In genomic region chr2:54983345-54984235, GRCh38 we compare ENCODE assay signal across 12 cellular contexts.
DNase-seq lines count a peak whose midpoint lies in the region; ATAC-seq and TF ChIP-seq lines count a peak whose summit lies in the region.
"Had no signal": no experiment of that assay in that cellular context is flagged by ENCODE, and none has a peak within 500 bp of the region (broad histone marks: within the 10 kb centered on the region; RNA-seq: fewer than 3 reads in every experiment).

No MANE protein-coding gene starts in this region.

- H3K4me3 ChIP-seq in adipocyte (ENCODE audit: low read length) (no peak overlapping the region), foreskin fibroblast (ENCODE audit: low read depth in 1 of 2, low read length in 2 of 2) (no peak overlapping the region), skeletal muscle tissue (ENCODE audit: low read length in 3 of 3) (peak overlapping the region in 2 of 3 donors; percentile 11 to 52)
- H3K4me3 ChIP-seq: SJCRH30, uterus had no signal

- H3K9ac ChIP-seq in adipocyte (ENCODE audit: low read length) (peak overlapping the region; percentile 5), skeletal muscle tissue (ENCODE audit: low read depth in 1 of 3, low read length in 3 of 3) (peak overlapping the region in 2 of 3 donors; percentile 50 to 57)

- no peaks in the 10 kb centered on the region for H3K27me3 Mint-ChIP-seq in activated naive CD8-positive, alpha-beta T cell
- H3K27me3 Mint-ChIP-seq in activated naive CD8-positive, alpha-beta T cell treated with anti-CD3 and anti-CD28 coated beads, Interleukin-2, amount 50 U/mL, for 24 hours, result no peaks in the 10 kb centered on the region
- H3K27me3 Mint-ChIP-seq: activated CD4-positive, alpha-beta T cell treated with anti-CD3 and anti-CD28 coated beads, Interleukin-2, amount 10 ng/mL, durations not matched to agents 7 days and 5 days had no signal

- intact Hi-C loops in left colon (cut with DNase I, micrococcal nuclease), result no loop called here

- H3K4me1 Mint-ChIP-seq in activated naive CD8-positive, alpha-beta T cell (ENCODE audit: low read depth), result peaks cover 47% of the 10 kb centered on the region
- H3K4me1 Mint-ChIP-seq in activated naive CD8-positive, alpha-beta T cell treated with anti-CD3 and anti-CD28 coated beads, Interleukin-2, amount 50 U/mL, for 24 hours, result peaks cover 30% of the 10 kb centered on the region

- H3K36me3 Mint-ChIP-seq in activated naive CD8-positive, alpha-beta T cell, result peaks cover 17% of the 10 kb centered on the region
- peaks cover 27% of the 10 kb centered on the region for H3K36me3 Mint-ChIP-seq in activated naive CD8-positive, alpha-beta T cell treated with anti-CD3 and anti-CD28 coated beads, Interleukin-2, amount 50 U/mL, for 24 hours (ENCODE audit: low read depth)

- H3K4me1 ChIP-seq in adipocyte (ENCODE audit: control insufficient read depth, insufficient read depth, low read length) (peaks cover 72% of the 10 kb centered on the region), skeletal muscle tissue (ENCODE audit: control insufficient read depth in 3 of 3, insufficient read depth in 3 of 3, low read length in 3 of 3) (peaks cover 45 to 60% (median 47%) of the 10 kb centered on the region in 3 donors)

- H3K9me3 ChIP-seq in adipocyte (ENCODE audit: control insufficient read depth, low read length) (no peaks in the 10 kb centered on the region), skeletal muscle tissue (ENCODE audit: control insufficient read depth in 3 of 3, low read length in 3 of 3) (no peaks in the 10 kb centered on the region)
- H3K9me3 ChIP-seq: SJCRH30, uterus had no signal

- no peak for DNase-seq in activated naive CD8-positive, alpha-beta T cell treated with anti-CD3 and anti-CD28 coated beads, Interleukin-2, amount 50 U/mL, for 24 hours
- peak; percentile 42 for DNase-seq in adipocyte (ENCODE audit: low read depth)
- peak; percentile 20 to 46 for DNase-seq in foreskin fibroblast
- no peak for DNase-seq in NCI-H2171 (lab: John Stamatoyannopoulos, UW)
- DNase-seq in left colon, result no peak
- DNase-seq: activated CD4-positive, alpha-beta T cell treated with anti-CD3 and anti-CD28 coated beads, Interleukin-2, amount 10 ng/mL, durations not matched to agents 7 days and 5 days; SJCRH30; uterus had no signal

- ATAC-seq in activated naive CD8-positive, alpha-beta T cell treated with anti-CD3 and anti-CD28 coated beads, Interleukin-2, amount 50 U/mL, for 24 hours, result no peak
- ATAC-seq in HG03175 (IDR thresholded peaks at IDR 0.05; ENCODE audit: unreplicated experiment), result no peak
- no peak for ATAC-seq in left colon
- ATAC-seq: activated naive CD4-positive, alpha-beta T cell treated with anti-CD3 and anti-CD28 coated beads, Interleukin-2, amount 50 U/mL, for 72 hours had no signal

- H3K27me3 ChIP-seq in adipocyte (replicated peaks; ENCODE audit: control insufficient read depth, insufficient read depth, low read length) (no peaks in the 10 kb centered on the region), skeletal muscle tissue (ENCODE audit: control insufficient read depth in 3 of 3, insufficient read depth in 3 of 3, low read length in 3 of 3) (no peaks in the 10 kb centered on the region)
- H3K27me3 ChIP-seq: SJCRH30, uterus had no signal

- peak overlapping the region; percentile 54 for H3K27ac Mint-ChIP-seq in activated naive CD8-positive, alpha-beta T cell
- no peak overlapping the region for H3K27ac Mint-ChIP-seq in activated naive CD8-positive, alpha-beta T cell treated with anti-CD3 and anti-CD28 coated beads, Interleukin-2, amount 50 U/mL, for 24 hours
- H3K27ac Mint-ChIP-seq: activated CD4-positive, alpha-beta T cell treated with anti-CD3 and anti-CD28 coated beads, Interleukin-2, amount 10 ng/mL, durations not matched to agents 7 days and 5 days; activated naive CD4-positive, alpha-beta T cell treated with anti-CD3 and anti-CD28 coated beads, Interleukin-2, amount 50 U/mL, for 72 hours had no signal

- no peaks in the 10 kb centered on the region for H3K9me3 Mint-ChIP-seq in activated naive CD8-positive, alpha-beta T cell (ENCODE audit: low read depth)
- no peaks in the 10 kb centered on the region for H3K9me3 Mint-ChIP-seq in activated naive CD8-positive, alpha-beta T cell treated with anti-CD3 and anti-CD28 coated beads, Interleukin-2, amount 50 U/mL, for 24 hours
- H3K9me3 Mint-ChIP-seq: activated CD4-positive, alpha-beta T cell treated with anti-CD3 and anti-CD28 coated beads, Interleukin-2, amount 10 ng/mL, durations not matched to agents 7 days and 5 days; activated naive CD4-positive, alpha-beta T cell treated with anti-CD3 and anti-CD28 coated beads, Interleukin-2, amount 50 U/mL, for 72 hours had no signal

- H3K27ac ChIP-seq in skeletal muscle tissue (ENCODE audit: low read depth, low read length), result peak overlapping the region; percentile 82
- H3K27ac ChIP-seq: SJCRH30, uterus had no signal

- H3K4me3 Mint-ChIP-seq in activated naive CD8-positive, alpha-beta T cell, result no peak overlapping the region
- H3K4me3 Mint-ChIP-seq in activated naive CD8-positive, alpha-beta T cell treated with anti-CD3 and anti-CD28 coated beads, Interleukin-2, amount 50 U/mL, for 24 hours, result no peak overlapping the region
- H3K4me3 Mint-ChIP-seq: activated CD4-positive, alpha-beta T cell treated with anti-CD3 and anti-CD28 coated beads, Interleukin-2, amount 10 ng/mL, durations not matched to agents 7 days and 5 days had no signal

- peaks cover 68% of the 10 kb centered on the region for H3K36me3 ChIP-seq in adipocyte (ENCODE audit: control insufficient read depth, insufficient read depth, low read length, severe bottlenecking)
- peaks cover 4 to 17% (median 10%) of the 10 kb centered on the region in 3 donors for H3K36me3 ChIP-seq in skeletal muscle tissue (ENCODE audit: control insufficient read depth in 3 of 3, insufficient read depth in 3 of 3, low read length in 3 of 3)
- H3K36me3 ChIP-seq: uterus had no signal

- TF ChIP-seq CTCF in foreskin fibroblast (IDR thresholded peaks at IDR 0.05; ENCODE audit: low read depth, low read length), result no peak

Comparison
In these comparisons a context has a peak if more than half of its experiments do, and no peak if none do; other contexts are left out.
1. DNase-seq: peak in adipocyte (single experiment) and foreskin fibroblast (2 of 2); none in activated naive CD8-positive, alpha-beta T cell treated with anti-CD3 and anti-CD28 coated beads, Interleukin-2, amount 50 U/mL, for 24 hours (single experiment), NCI-H2171 (single experiment) and left colon (0 of 2).
2. H3K4me3 ChIP-seq: peak in skeletal muscle tissue (2 of 3); none in adipocyte (single experiment) and foreskin fibroblast (0 of 2).